9 cellular contexts compared by ENCODE assay signal in genomic region chr14:22976620-22977433, GRCh38. TPM values are rescaled to one million over a fixed set of nuclear protein-coding genes. Genes with fewer than 3 reads are reported as not detected.
DNase-seq lines count a peak whose midpoint lies in the region; ATAC-seq lines count a peak whose summit lies in the region.
"Had no signal": no experiment of that assay in that cellular context is flagged by ENCODE, and none has a peak within 500 bp of the region (broad histone marks: within the 10 kb centered on the region; RNA-seq: fewer than 3 reads in every experiment).

No MANE protein-coding gene starts in this region.

- intact Hi-C loops in right cardiac atrium (cut with DNase I): no loop called here

- no peak for ATAC-seq in right cardiac atrium
- no peak for ATAC-seq in HG02678 (IDR thresholded peaks at IDR 0.05; ENCODE audit: unreplicated experiment)

- H3K27me3 ChIP-seq in right cardiac atrium (ENCODE audit: control insufficient read depth, insufficient read depth): no peaks in the 10 kb centered on the region

- H3K27ac ChIP-seq in right cardiac atrium (ENCODE audit: low read length): peak overlapping the region; percentile 74

- peaks cover 6% of the 10 kb centered on the region for H3K4me1 ChIP-seq in right cardiac atrium (ENCODE audit: control insufficient read depth, insufficient read depth, low read length)

- DNase-seq in A172 (ENCODE audit: low spot score): peak; percentile 49
- peak; percentile 42 for DNase-seq in NCI-H226
- no peak for DNase-seq in right cardiac atrium
- DNase-seq in midbrain (lab: John Stamatoyannopoulos, UW): no peak
- DNase-seq in activated CD4-positive, alpha-beta T cell treated with anti-CD3 and anti-CD28 coated beads, Interleukin-2, amount 50 U/mL, for 1 hour: no peak
- DNase-seq: DND-41, erythroblast, NCI-H1930 had no signal

- no peaks in the 10 kb centered on the region for H3K9me3 ChIP-seq in right cardiac atrium (ENCODE audit: control insufficient read depth, low read length)

- H3K4me3 ChIP-seq in right cardiac atrium (ENCODE audit: low read length): no peak overlapping the region

- WGBS in right cardiac atrium: 43% methylated on average over 6 of the region's 6 CpGs

RNA-seq across cellular contexts. Expression of gene AJUBA, which starts 5.5 kb away (rescaled TPM):
- total RNA-seq in A172 (2014; rRNA removed; shearing (Covaris generic)): 47.5 and 65.5 TPM in 2 replicates
- total RNA-seq in right cardiac atrium: 1 to 10 TPM; 5.7 to 6.9 (median 6.6) TPM
- 4.8 TPM for polyA plus RNA-seq in right cardiac atrium

RNA-seq across cellular contexts. Expression of gene HAUS4, which starts 19.9 kb away (rescaled TPM):
- total RNA-seq in A172 (2014; rRNA removed; shearing (Covaris generic)): 39.8 and 46.9 TPM in 2 replicates
- total RNA-seq in right cardiac atrium: 10 to 100 TPM; 16.5 to 33.5 (median 27.2) TPM
- 29.6 TPM for polyA plus RNA-seq in right cardiac atrium

RNA-seq across cellular contexts. Expression of gene C14orf93, which starts 33.1 kb away (rescaled TPM):
- total RNA-seq in A172 (2014; rRNA removed; shearing (Covaris generic)): 6.9 and 8.1 TPM in 2 replicates
- total RNA-seq in right cardiac atrium: 10 to 100 TPM in 1 of 4 donors, 1 to 10 TPM in 3; 5.8 to 11.4 (median 6.7) TPM
- polyA plus RNA-seq in right cardiac atrium: 4.1 TPM

RNA-seq across cellular contexts. Expression of gene PRMT5, which starts 47.7 kb away (rescaled TPM):
- 38.6 and 181 TPM in 2 replicates for total RNA-seq in A172 (2014; rRNA removed; shearing (Covaris generic))
- 10 to 100 TPM; 37.3 to 52.1 (median 49.5) TPM for total RNA-seq in right cardiac atrium
- 22.0 TPM for polyA plus RNA-seq in right cardiac atrium

RNA-seq across cellular contexts. Expression of gene PSMB5, which starts 57.9 kb away (rescaled TPM):
- total RNA-seq in A172 (2014; rRNA removed; shearing (Covaris generic)): 219 and 225 TPM in 2 replicates
- total RNA-seq in right cardiac atrium: 100 to 1,000 TPM; 108 to 126 (median 112) TPM
- polyA plus RNA-seq in right cardiac atrium: 140 TPM

Comparison
In these comparisons a context has a peak if more than half of its experiments do, and no peak if none do; other contexts are left out.
1. DNase-seq: peak in A172 (single experiment) and NCI-H226 (single experiment); none in right cardiac atrium (0 of 3), midbrain (single experiment) and activated CD4-positive, alpha-beta T cell treated with anti-CD3 and anti-CD28 coated beads, Interleukin-2, amount 50 U/mL, for 1 hour (single experiment).